ENCODE assay signal across 8 cellular contexts in the genomic region with DNA sequence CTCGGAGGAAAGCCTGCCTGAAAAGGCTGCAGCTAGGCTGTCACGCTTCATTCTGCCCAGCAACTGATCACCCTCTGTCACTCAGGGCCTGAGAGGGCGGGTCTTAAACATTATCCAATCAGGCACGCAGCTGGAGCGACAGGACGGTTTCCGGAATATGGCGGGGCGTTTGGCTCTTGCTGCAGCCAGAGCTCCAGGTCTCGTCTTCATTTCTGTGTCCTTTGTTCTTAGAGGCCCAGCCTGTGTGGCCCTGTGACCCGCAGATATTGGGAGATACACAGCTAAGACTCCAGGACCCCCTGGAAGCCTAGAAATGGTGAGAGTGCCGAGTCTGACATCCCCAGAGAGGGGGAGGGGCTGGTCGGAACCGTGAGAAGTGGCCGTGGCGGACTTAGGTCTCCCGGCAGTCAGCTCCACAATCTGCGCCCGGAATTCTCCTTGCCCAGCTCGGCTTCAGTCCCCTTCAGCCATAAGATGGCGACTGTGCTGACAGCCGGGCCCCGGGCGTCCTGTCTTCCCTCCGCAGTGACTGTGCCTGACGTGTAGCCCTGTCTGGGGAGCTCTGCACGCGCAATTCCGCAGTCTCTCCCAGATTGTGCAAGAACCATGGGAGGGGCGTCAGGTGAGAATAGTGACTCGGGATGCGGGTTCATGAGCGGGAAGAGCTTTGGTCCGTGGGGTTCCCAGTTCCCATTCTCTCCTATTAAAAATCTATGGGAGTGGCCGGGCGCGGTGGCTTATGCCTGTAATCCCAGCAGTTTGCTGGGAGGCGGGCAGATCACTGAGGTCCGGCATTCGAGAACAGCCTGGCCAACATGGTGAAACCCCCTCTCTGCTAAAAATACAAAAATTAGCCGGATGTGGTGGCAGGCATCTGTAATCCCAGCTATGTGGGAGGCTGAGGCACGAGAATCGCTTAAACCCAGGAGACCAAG. TPM values are rescaled to one million over a fixed set of nuclear protein-coding genes. Genes with fewer than 3 reads are reported as not detected.
DNase-seq lines count a peak whose midpoint lies in the region; ATAC-seq, FAIRE-seq and TF ChIP-seq lines count a peak whose summit lies in the region.

A gene (plus strand): TSS at position 144 of the 935 bp plus-strand sequence. CDS start 170 bp downstream, at position 314.

- intact Hi-C loops in stomach (cut with DNase I; ENCODE audit: low total_unique reads), result no loop called here

- H3K9me3 Mint-ChIP-seq in neural crest cell, result peaks cover 8% of the 10 kb centered on the region

- TF ChIP-seq CTCF in foreskin keratinocyte (conservative IDR thresholded peaks at IDR 0.05) (peak; percentile 21), neural crest cell (conservative IDR thresholded peaks at IDR 0.05) (no peak), stomach (IDR thresholded peaks at IDR 0.05) (no peak)

- H3K27ac Mint-ChIP-seq in neural crest cell (ENCODE audit: unreplicated experiment), result peak within 1 kb of the TSS; percentile 100

- H3K27me3 ChIP-seq in foreskin keratinocyte (no peaks in the 10 kb centered on the region), stomach (no peaks in the 10 kb centered on the region)

- peak; percentile 97 for FAIRE-seq in H54 (lab: Jason Lieb, UNC)

- peaks cover 0 to 25% (median 3%) of the 10 kb centered on the region in 4 donors for H3K9me3 ChIP-seq in stomach

- WGBS in stomach, 5 donors, result 0 to 2% (median 1%) methylated on average over 15 to 43 of the region's 43 CpGs

- DNase-seq in ELF-1 (ENCODE audit: low read depth, low spot score), result peak; percentile 96
- peak; percentile 87 for DNase-seq in H54 (ENCODE audit: insufficient read length, low spot score)
- DNase-seq in M059J (ENCODE audit: low read depth), result peak; percentile 92
- DNase-seq in SHP77 treated with DMSO at 0.1 percent for 48 hours (lab: John Stamatoyannopoulos, UW), result peak; percentile 82
- peak; percentile 85 for DNase-seq in activated gamma-delta T cell treated with anti-CD3 and anti-CD28 coated beads, Interleukin-2, amount 50 U/mL, for 16 hours (ENCODE audit: low read depth)
- peak; percentile 78 to 86 for DNase-seq in foreskin keratinocyte
- peak; percentile 80 for DNase-seq in neural crest cell (ENCODE audit: low read depth, low spot score)
- DNase-seq in stomach, result peak; percentile 92

- peak within 1 kb of the TSS; percentile 81 for H3K27ac ChIP-seq in foreskin keratinocyte
- H3K27ac ChIP-seq in stomach, result peak within 1 kb of the TSS; percentile 92 to 96 (median 95)

- TF ChIP-seq POLR2A in H54 (IDR thresholded peaks at IDR 0.05; ENCODE audit: low read depth, low read length) (peak; percentile 37), stomach (IDR thresholded peaks at IDR 0.05) (no peak)

- ATAC-seq in foreskin keratinocyte, result peak; percentile 99

- peaks cover 39% of the 10 kb centered on the region for H3K36me3 Mint-ChIP-seq in neural crest cell (ENCODE audit: low read depth)

- no peaks in the 10 kb centered on the region for H3K27me3 Mint-ChIP-seq in neural crest cell (ENCODE audit: low read depth)

- H3K4me1 ChIP-seq in foreskin keratinocyte (no peaks in the 10 kb centered on the region), stomach (peaks cover 4 to 39% (median 15%) of the 10 kb centered on the region in 4 donors)

- peaks cover 0 to 7% (median 5%) of the 10 kb centered on the region in 4 donors for H3K36me3 ChIP-seq in stomach

- TF ChIP-seq EP300 in stomach (IDR thresholded peaks at IDR 0.05), result no peak

- H3K4me3 Mint-ChIP-seq in neural crest cell, result peak within 1 kb of the TSS; percentile 100

- peak within 1 kb of the TSS; percentile 70 to 91 (median 88) for H3K4me3 ChIP-seq in stomach

- H3K4me1 Mint-ChIP-seq in neural crest cell, result peaks cover 25% of the 10 kb centered on the region

RNA-seq across cellular contexts. Expression of the gene that starts here (rescaled TPM):
- total RNA-seq in M059J (2014; rRNA removed; shearing (Covaris generic)), result 5.1 and 6.6 TPM in 2 replicates
- total RNA-seq in foreskin keratinocyte (2.5 and 4.0 TPM in 2 replicates), neural crest cell (16.0 and 17.7 TPM in 2 replicates), stomach (10 to 100 TPM in 3 of 5 donors, 1 to 10 TPM in 2; 5.4 to 28.6 (median 10.3) TPM)
- polyA plus RNA-seq in foreskin keratinocyte (0.88 and 1.4 TPM in 2 replicates), stomach (1 to 10 TPM; 2.7 to 7.5 (median 3.5) TPM)

Comparison
In these comparisons a context has a peak if more than half of its experiments do, and no peak if none do; other contexts are left out.
1. Peak in every context shown above with its lines: DNase-seq, ATAC-seq, H3K4me3 ChIP-seq and H3K27ac ChIP-seq.